18 cellular contexts compared by ENCODE assay signal in genomic region chr20:3229798-3230197, GRCh38. TPM values are rescaled to one million over a fixed set of nuclear protein-coding genes. Genes with fewer than 3 reads are reported as not detected.
DNase-seq lines count a peak whose midpoint lies in the region; ATAC-seq, FAIRE-seq and TF ChIP-seq lines count a peak whose summit lies in the region.
"Had no signal": no experiment of that assay in that cellular context is flagged by ENCODE, and none has a peak within 500 bp of the region (broad histone marks: within the 10 kb centered on the region; RNA-seq: fewer than 3 reads in every experiment).

No MANE protein-coding gene starts in this region.

- H3K4me1 ChIP-seq in HepG2 (ENCODE audit: insufficient read depth, low read length) (peaks cover 57% of the 10 kb centered on the region), neuronal stem cell (ENCODE audit: control insufficient read depth in 2 of 2, insufficient read depth in 1 of 2, low read depth in 1 of 2, low read length in 2 of 2) (peaks cover 0 to 1% of the 10 kb centered on the region in 2 donors)
- H3K4me1 ChIP-seq: HAP-1 had no signal

- H3K36me3 Mint-ChIP-seq in stimulated activated effector memory CD8-positive, alpha-beta T cell treated with anti-CD3 and anti-CD28 coated beads, Interleukin-12 subunit alpha, Interleukin-12 subunit beta, amount 100 ng/mL, for 72 hours, result peaks cover 9% of the 10 kb centered on the region
- H3K36me3 Mint-ChIP-seq: CD4-positive, alpha-beta memory T cell had no signal

- no peak overlapping the region for H3K4me2 ChIP-seq in HepG2 (ENCODE audit: low read depth, low read length)
- no peak overlapping the region for H3K4me2 ChIP-seq in neuronal stem cell (ENCODE audit: insufficient read depth, low read length, poor library complexity, severe bottlenecking)

- no peak overlapping the region for H3K27ac Mint-ChIP-seq in stimulated activated effector memory CD8-positive, alpha-beta T cell treated with anti-CD3 and anti-CD28 coated beads, Interleukin-12 subunit alpha, Interleukin-12 subunit beta, amount 100 ng/mL, for 72 hours
- H3K27ac Mint-ChIP-seq: CD4-positive, alpha-beta memory T cell; HFFc6 had no signal

- H3K9me3 Mint-ChIP-seq in stimulated activated effector memory CD8-positive, alpha-beta T cell treated with anti-CD3 and anti-CD28 coated beads, Interleukin-12 subunit alpha, Interleukin-12 subunit beta, amount 100 ng/mL, for 72 hours, result no peaks in the 10 kb centered on the region
- H3K9me3 Mint-ChIP-seq: CD4-positive, alpha-beta memory T cell; HFFc6 had no signal

- no peak overlapping the region for H3K4me3 ChIP-seq in HepG2 (replicated peaks in 1 of 3; ENCODE audit: insufficient read depth in 1 of 3, low read depth in 2 of 3, low read length in 3 of 3)
- no peak overlapping the region for H3K4me3 ChIP-seq in neuronal stem cell (ENCODE audit: low read length in 2 of 2)
- H3K4me3 ChIP-seq: GM12878, HAP-1 had no signal

- intact Hi-C loops in HepG2 (cut with micrococcal nuclease; ENCODE audit: unreplicated experiment), result loop anchor here (2.0 kb wide), 1 partner anchor 21 kb away; the partner anchor contains the start of gene ITPA

- peak overlapping the region; percentile 28 for H3K18ac ChIP-seq in neuronal stem cell (ENCODE audit: low read length)

- peak overlapping the region; percentile 61 for H2BK120ac ChIP-seq in neuronal stem cell (ENCODE audit: low read depth, low read length)

- H3K9ac ChIP-seq in HepG2 (ENCODE audit: insufficient read depth, low read depth, low read length), result no peak overlapping the region
- no peak overlapping the region for H3K9ac ChIP-seq in neuronal stem cell (ENCODE audit: low read depth, low read length, poor library complexity)

- no peaks in the 10 kb centered on the region for H3K79me2 ChIP-seq in HepG2 (ENCODE audit: insufficient read depth, low read length)

- DNase-seq in HepG2 (ENCODE audit: low spot score) (no peak), neuronal stem cell (ENCODE audit: low spot score) (no peak), RPMI8226 (no peak), NCI-H524 treated with DMSO at 0.1 percent for 48 hours (lab: John Stamatoyannopoulos, UW) (no peak), HuH-7 (ENCODE audit: low spot score) (no peak)
- no peak for DNase-seq in stimulated activated effector memory CD8-positive, alpha-beta T cell treated with anti-CD3 and anti-CD28 coated beads, Interleukin-12 subunit alpha, Interleukin-12 subunit beta, amount 100 ng/mL, for 72 hours (ENCODE audit: low spot score in 2 of 2)
- DNase-seq: C1 segment of cervical spinal cord; Calu3; CD4-positive, alpha-beta memory T cell; COR-L47; DMS79; EL; GDM1; GOT3; HFFc6 had no signal

- H4K91ac ChIP-seq in neuronal stem cell (ENCODE audit: low read depth, low read length, poor library complexity), result no peak overlapping the region

- no peaks in the 10 kb centered on the region for H4K20me1 ChIP-seq in HepG2 (ENCODE audit: insufficient read depth, low read length)

- TF ChIP-seq POLR2A in HepG2 (IDR thresholded peaks at IDR 0.05; ENCODE audit: insufficient read depth in 1 of 2, low read depth in 2 of 2, low read length in 2 of 2), result no peak

- WGBS in HepG2 (ENCODE audit: low lambda C conversion rate), result 95% methylated on average over 14 of the region's 14 CpGs
- no CpG with 5 or more reads among the region's 14 CpGs for WGBS in neuronal stem cell (ENCODE audit: extremely low coverage in 2 of 2, insufficient read length in 2 of 2, insufficient replicate concordance in 1 of 2), 2 donors

- H2AFZ ChIP-seq in HepG2 (ENCODE audit: low read length), result no peak overlapping the region
- no peak overlapping the region for H2AFZ ChIP-seq in neuronal stem cell (ENCODE audit: low read length)

- no peaks in the 10 kb centered on the region for H3K27me3 ChIP-seq in HepG2 (ENCODE audit: control insufficient read depth in 1 of 2, insufficient read depth in 2 of 2, low read length in 2 of 2)
- H3K27me3 ChIP-seq in neuronal stem cell (ENCODE audit: control insufficient read depth in 3 of 3, insufficient read depth in 3 of 3, low read depth in 1 of 3, low read length in 3 of 3), result no peaks in the 10 kb centered on the region

- H3K4ac ChIP-seq in neuronal stem cell (ENCODE audit: low read length), result peak overlapping the region; percentile 23

- H2AK5ac ChIP-seq in neuronal stem cell (ENCODE audit: low read depth, low read length), result no peak overlapping the region

- in situ Hi-C loops in HepG2 (cut with HindIII; ENCODE audit: extremely low pct_ligation_motif_present, low pct_unique_long_range_greater_than_20kb), result no loop called here

- no peak overlapping the region for H2BK15ac ChIP-seq in neuronal stem cell (ENCODE audit: low read length)

- no peaks in the 10 kb centered on the region for H3K4me1 Mint-ChIP-seq in stimulated activated effector memory CD8-positive, alpha-beta T cell treated with anti-CD3 and anti-CD28 coated beads, Interleukin-12 subunit alpha, Interleukin-12 subunit beta, amount 100 ng/mL, for 72 hours
- H3K4me1 Mint-ChIP-seq: CD4-positive, alpha-beta memory T cell had no signal

- no peak for ATAC-seq in HepG2
- ATAC-seq in stimulated activated effector memory CD8-positive, alpha-beta T cell treated with anti-CD3 and anti-CD28 coated beads, Interleukin-12 subunit alpha, Interleukin-12 subunit beta, amount 100 ng/mL, for 72 hours, result peak; percentile 4
- ATAC-seq: GM12878 had no signal

- peak overlapping the region; percentile 80 for H3K23ac ChIP-seq in neuronal stem cell (ENCODE audit: low read depth, low read length, poor library complexity)

- FAIRE-seq in HepG2 (lab: Jason Lieb, UNC), result no peak
- FAIRE-seq: GM12878, H54 had no signal

- no peak for TF ChIP-seq CTCF in HepG2 (CRISPR knock-in tag; IDR thresholded peaks at IDR 0.05)

- POLR2A ChIA-PET in HepG2 (lab: Yijun Ruan, JAX), result interaction anchor here (0.7 kb wide), 1 partner anchor 17 kb away, joined by 3 read pairs; no protein-coding TSS in a partner anchor

- H3K9me3 ChIP-seq in HepG2 (ENCODE audit: low read length), result no peaks in the 10 kb centered on the region
- no peaks in the 10 kb centered on the region for H3K9me3 ChIP-seq in neuronal stem cell (replicated peaks in 1 of 2; ENCODE audit: control insufficient read depth in 2 of 2, insufficient read depth in 1 of 2, low read depth in 1 of 2, low read length in 2 of 2)
- H3K9me3 ChIP-seq: HAP-1 had no signal

- H3K27ac ChIP-seq in HepG2 (ENCODE audit: extremely low read length, insufficient read depth, low read length) (no peak overlapping the region), neuronal stem cell (replicated peaks; ENCODE audit: low read length) (no peak overlapping the region)

- no peak for TF ChIP-seq RAD21 in HepG2 (CRISPR knock-in tag; IDR thresholded peaks at IDR 0.05)

- no peak overlapping the region for H3K14ac ChIP-seq in neuronal stem cell (ENCODE audit: low read length)

- H3K4me3 Mint-ChIP-seq in stimulated activated effector memory CD8-positive, alpha-beta T cell treated with anti-CD3 and anti-CD28 coated beads, Interleukin-12 subunit alpha, Interleukin-12 subunit beta, amount 100 ng/mL, for 72 hours, result no peak overlapping the region
- H3K4me3 Mint-ChIP-seq: CD4-positive, alpha-beta memory T cell; HFFc6 had no signal

- BruUV-seq in HepG2 (replicated peaks; lab: Mats Ljungman, UMichigan), result no TSS peak

- CTCF ChIA-PET in HepG2 (lab: Yijun Ruan, JAX; ENCODE audit: low intra/inter-chr PET ratio, low total read pairs), result no interaction called here

- no peak overlapping the region for H2BK12ac ChIP-seq in neuronal stem cell (ENCODE audit: low read length)

- H3K36me3 ChIP-seq in HepG2 (replicated peaks in 1 of 2; ENCODE audit: control insufficient read depth in 1 of 2, insufficient read depth in 2 of 2, low read length in 2 of 2) (peaks cover 0 to 15% of the 10 kb centered on the region in 2 experiments; a peak in 3 of 5 replicates), neuronal stem cell (replicated peaks in 1 of 2; ENCODE audit: control insufficient read depth in 2 of 2, insufficient read depth in 2 of 2, low read length in 2 of 2) (peaks cover 2 to 3% of the 10 kb centered on the region in 2 donors)

- peaks cover 4% of the 10 kb centered on the region for H3K79me1 ChIP-seq in neuronal stem cell (ENCODE audit: low read depth, low read length)

- TF ChIP-seq EP300 in HepG2 (IDR thresholded peaks at IDR 0.05; ENCODE audit: low read depth in 2 of 2, low read length in 2 of 2) (no peak), HepG2 (CRISPR knock-in tag; IDR thresholded peaks at IDR 0.05; ENCODE audit: borderline replicate concordance) (no peak)

- H2BK5ac ChIP-seq in neuronal stem cell (ENCODE audit: low read length), result no peak overlapping the region

- H4K8ac ChIP-seq in neuronal stem cell (ENCODE audit: low read depth, low read length), result no peak overlapping the region

RNA-seq across cellular contexts. Expression of gene SLC4A11, which starts 9.2 kb away (rescaled TPM):
- 1.1 and 3.9 TPM in 2 replicates for total RNA-seq in HepG2 (2016; rRNA removed; fragmentation: Illumina TruSeq; extraction: Trizol)
- total RNA-seq in HepG2 (2016; cell fraction: cytosol; rRNA removed; fragmentation: Illumina TruSeq; extraction: Trizol; ENCODE audit: low read depth), result 0.30 and 1.1 TPM in 2 replicates
- total RNA-seq in HepG2 (2016; cell fraction: insoluble cytoplasmic fraction; rRNA removed; fragmentation: Illumina TruSeq; extraction: Trizol), result 0.82 and 4.9 TPM in 2 replicates
- 1.4 and 1.8 TPM in 2 replicates for total RNA-seq in HepG2 (2016; cell fraction: membrane; rRNA removed; fragmentation: Illumina TruSeq; extraction: Trizol)
- total RNA-seq in HepG2 (2016; cell fraction: nucleus; rRNA removed; fragmentation: Illumina TruSeq; extraction: Trizol), result 5.0 and 8.1 TPM in 2 replicates
- 24.7 and 27.0 TPM in 2 replicates for polyA plus RNA-seq in HepG2 (2011; rRNA removed)
- 6.2 and 8.6 TPM in 2 replicates for polyA plus RNA-seq in HepG2 (2011; cell fraction: cytosol; rRNA removed)
- 212 and 304 TPM in 2 replicates for polyA plus RNA-seq in HepG2 (2011; cell fraction: nucleus; rRNA removed)
- 9.7 and 13.8 TPM in 2 replicates for polyA plus RNA-seq in HepG2 (2012)
- polyA plus RNA-seq in HepG2 (2016; cell fraction: cytosol; fragmentation: Illumina TruSeq; extraction: Trizol; ENCODE audit: low read depth), result 0.50 and 0.84 TPM in 2 replicates
- polyA plus RNA-seq in HepG2 (2016; cell fraction: insoluble cytoplasmic fraction; fragmentation: Illumina TruSeq; extraction: Trizol; ENCODE audit: low read depth), result 1.1 and 1.8 TPM in 2 replicates
- 0.65 and 0.70 TPM in 2 replicates for polyA plus RNA-seq in HepG2 (2016; cell fraction: membrane; fragmentation: Illumina TruSeq; extraction: Trizol; ENCODE audit: low read depth)
- polyA plus RNA-seq in HepG2 (2016; cell fraction: nucleus; fragmentation: Illumina TruSeq; extraction: Trizol; ENCODE audit: insufficient read depth, low read depth), result 16.5 and 18.2 TPM in 2 replicates
- 1.9 and 33.5 TPM in 2 replicates for polyA minus RNA-seq in HepG2 (2011; rRNA and poly(A)+ RNA removed; ENCODE audit: low replicate concordance)
- 10.2 and 17.1 TPM in 2 replicates for polyA minus RNA-seq in HepG2 (2011; cell fraction: cytosol; rRNA and poly(A)+ RNA removed)
- polyA minus RNA-seq in HepG2 (2011; cell fraction: nucleus; rRNA and poly(A)+ RNA removed), result 44.0 and 47.5 TPM in 2 replicates
- polyA plus RNA-seq in neuronal stem cell (2013, experiment 1 of 2), result 4.0 TPM
- polyA plus RNA-seq in neuronal stem cell (2013, experiment 2 of 2), result 3.9 TPM

RNA-seq across cellular contexts. Expression of gene ITPA, which starts 20.5 kb away (rescaled TPM):
- total RNA-seq in HepG2 (2016; rRNA removed; fragmentation: Illumina TruSeq; extraction: Trizol), result 101 and 103 TPM in 2 replicates
- total RNA-seq in HepG2 (2016; cell fraction: cytosol; rRNA removed; fragmentation: Illumina TruSeq; extraction: Trizol; ENCODE audit: low read depth), result 30.5 and 31.5 TPM in 2 replicates
- total RNA-seq in HepG2 (2016; cell fraction: insoluble cytoplasmic fraction; rRNA removed; fragmentation: Illumina TruSeq; extraction: Trizol), result 108 TPM in 2 replicates
- 45.6 and 53.1 TPM in 2 replicates for total RNA-seq in HepG2 (2016; cell fraction: membrane; rRNA removed; fragmentation: Illumina TruSeq; extraction: Trizol)
- 51.5 and 65.6 TPM in 2 replicates for total RNA-seq in HepG2 (2016; cell fraction: nucleus; rRNA removed; fragmentation: Illumina TruSeq; extraction: Trizol)
- 60.1 and 73.4 TPM in 2 replicates for polyA plus RNA-seq in HepG2 (2011; rRNA removed)
- 53.2 and 73.4 TPM in 2 replicates for polyA plus RNA-seq in HepG2 (2011; cell fraction: cytosol; rRNA removed)
- 110 and 129 TPM in 2 replicates for polyA plus RNA-seq in HepG2 (2011; cell fraction: nucleus; rRNA removed)
- polyA plus RNA-seq in HepG2 (2012), result 55.6 and 63.4 TPM in 2 replicates
- polyA plus RNA-seq in HepG2 (2016; cell fraction: cytosol; fragmentation: Illumina TruSeq; extraction: Trizol; ENCODE audit: low read depth), result 27.3 and 27.6 TPM in 2 replicates
- polyA plus RNA-seq in HepG2 (2016; cell fraction: insoluble cytoplasmic fraction; fragmentation: Illumina TruSeq; extraction: Trizol; ENCODE audit: low read depth), result 106 and 109 TPM in 2 replicates
- polyA plus RNA-seq in HepG2 (2016; cell fraction: membrane; fragmentation: Illumina TruSeq; extraction: Trizol; ENCODE audit: low read depth), result 28.9 and 33.4 TPM in 2 replicates
- 144 and 151 TPM in 2 replicates for polyA plus RNA-seq in HepG2 (2016; cell fraction: nucleus; fragmentation: Illumina TruSeq; extraction: Trizol; ENCODE audit: insufficient read depth, low read depth)
- 24.1 and 25.5 TPM in 2 replicates for polyA minus RNA-seq in HepG2 (2011; rRNA and poly(A)+ RNA removed; ENCODE audit: low replicate concordance)
- polyA minus RNA-seq in HepG2 (2011; cell fraction: cytosol; rRNA and poly(A)+ RNA removed), result 15.4 and 25.9 TPM in 2 replicates
- polyA minus RNA-seq in HepG2 (2011; cell fraction: nucleus; rRNA and poly(A)+ RNA removed), result 23.0 and 28.2 TPM in 2 replicates
- 31.8 TPM for polyA plus RNA-seq in neuronal stem cell (2013, experiment 1 of 2)
- 32.2 TPM for polyA plus RNA-seq in neuronal stem cell (2013, experiment 2 of 2)

RNA-seq across cellular contexts. Expression of gene DDRGK1, which starts 25.3 kb away (rescaled TPM):
- total RNA-seq in HepG2 (2016; rRNA removed; fragmentation: Illumina TruSeq; extraction: Trizol), result 75.4 and 149 TPM in 2 replicates
- total RNA-seq in HepG2 (2016; cell fraction: cytosol; rRNA removed; fragmentation: Illumina TruSeq; extraction: Trizol; ENCODE audit: low read depth), result 59.4 and 65.6 TPM in 2 replicates
- 69.3 and 161 TPM in 2 replicates for total RNA-seq in HepG2 (2016; cell fraction: insoluble cytoplasmic fraction; rRNA removed; fragmentation: Illumina TruSeq; extraction: Trizol)
- 57.6 and 58.7 TPM in 2 replicates for total RNA-seq in HepG2 (2016; cell fraction: membrane; rRNA removed; fragmentation: Illumina TruSeq; extraction: Trizol)
- total RNA-seq in HepG2 (2016; cell fraction: nucleus; rRNA removed; fragmentation: Illumina TruSeq; extraction: Trizol), result 105 and 136 TPM in 2 replicates
- 96.7 and 116 TPM in 2 replicates for polyA plus RNA-seq in HepG2 (2011; rRNA removed)
- polyA plus RNA-seq in HepG2 (2011; cell fraction: cytosol; rRNA removed), result 133 and 142 TPM in 2 replicates
- polyA plus RNA-seq in HepG2 (2011; cell fraction: nucleus; rRNA removed), result 122 and 134 TPM in 2 replicates
- 104 and 147 TPM in 2 replicates for polyA plus RNA-seq in HepG2 (2012)
- polyA plus RNA-seq in HepG2 (2016; cell fraction: cytosol; fragmentation: Illumina TruSeq; extraction: Trizol; ENCODE audit: low read depth), result 51.1 and 51.9 TPM in 2 replicates
- 80.6 and 85.9 TPM in 2 replicates for polyA plus RNA-seq in HepG2 (2016; cell fraction: insoluble cytoplasmic fraction; fragmentation: Illumina TruSeq; extraction: Trizol; ENCODE audit: low read depth)
- polyA plus RNA-seq in HepG2 (2016; cell fraction: membrane; fragmentation: Illumina TruSeq; extraction: Trizol; ENCODE audit: low read depth), result 52.8 and 53.4 TPM in 2 replicates
- polyA plus RNA-seq in HepG2 (2016; cell fraction: nucleus; fragmentation: Illumina TruSeq; extraction: Trizol; ENCODE audit: insufficient read depth, low read depth), result 240 and 250 TPM in 2 replicates
- 19.0 and 51.1 TPM in 2 replicates for polyA minus RNA-seq in HepG2 (2011; rRNA and poly(A)+ RNA removed; ENCODE audit: low replicate concordance)
- 40.1 and 44.2 TPM in 2 replicates for polyA minus RNA-seq in HepG2 (2011; cell fraction: cytosol; rRNA and poly(A)+ RNA removed)
- polyA minus RNA-seq in HepG2 (2011; cell fraction: nucleus; rRNA and poly(A)+ RNA removed), result 48.9 and 52.6 TPM in 2 replicates
- 29.3 TPM for polyA plus RNA-seq in neuronal stem cell (2013, experiment 1 of 2)
- polyA plus RNA-seq in neuronal stem cell (2013, experiment 2 of 2), result 30.0 TPM

RNA-seq across cellular contexts. Expression of gene LZTS3, which starts 56.4 kb away (rescaled TPM):
- total RNA-seq in HepG2 (2016; rRNA removed; fragmentation: Illumina TruSeq; extraction: Trizol), result 7.4 and 10.1 TPM in 2 replicates
- total RNA-seq in HepG2 (2016; cell fraction: cytosol; rRNA removed; fragmentation: Illumina TruSeq; extraction: Trizol; ENCODE audit: low read depth), result 1.6 and 1.9 TPM in 2 replicates
- 7.6 and 10.2 TPM in 2 replicates for total RNA-seq in HepG2 (2016; cell fraction: insoluble cytoplasmic fraction; rRNA removed; fragmentation: Illumina TruSeq; extraction: Trizol)
- 5.4 and 6.1 TPM in 2 replicates for total RNA-seq in HepG2 (2016; cell fraction: membrane; rRNA removed; fragmentation: Illumina TruSeq; extraction: Trizol)
- total RNA-seq in HepG2 (2016; cell fraction: nucleus; rRNA removed; fragmentation: Illumina TruSeq; extraction: Trizol), result 7.0 and 8.3 TPM in 2 replicates
- polyA plus RNA-seq in HepG2 (2011; rRNA removed), result 31.3 and 49.2 TPM in 2 replicates
- polyA plus RNA-seq in HepG2 (2011; cell fraction: cytosol; rRNA removed), result 33.5 and 37.7 TPM in 2 replicates
- 96.7 and 99.2 TPM in 2 replicates for polyA plus RNA-seq in HepG2 (2011; cell fraction: nucleus; rRNA removed)
- polyA plus RNA-seq in HepG2 (2012), result 15.6 and 27.0 TPM in 2 replicates
- polyA plus RNA-seq in HepG2 (2016; cell fraction: cytosol; fragmentation: Illumina TruSeq; extraction: Trizol; ENCODE audit: low read depth), result 1.5 TPM in 2 replicates
- 10.0 and 11.9 TPM in 2 replicates for polyA plus RNA-seq in HepG2 (2016; cell fraction: insoluble cytoplasmic fraction; fragmentation: Illumina TruSeq; extraction: Trizol; ENCODE audit: low read depth)
- 5.0 and 5.4 TPM in 2 replicates for polyA plus RNA-seq in HepG2 (2016; cell fraction: membrane; fragmentation: Illumina TruSeq; extraction: Trizol; ENCODE audit: low read depth)
- polyA plus RNA-seq in HepG2 (2016; cell fraction: nucleus; fragmentation: Illumina TruSeq; extraction: Trizol; ENCODE audit: insufficient read depth, low read depth), result 19.6 and 21.4 TPM in 2 replicates
- 1.3 and 64.0 TPM in 2 replicates for polyA minus RNA-seq in HepG2 (2011; rRNA and poly(A)+ RNA removed; ENCODE audit: low replicate concordance)
- 19.8 and 26.7 TPM in 2 replicates for polyA minus RNA-seq in HepG2 (2011; cell fraction: cytosol; rRNA and poly(A)+ RNA removed)
- polyA minus RNA-seq in HepG2 (2011; cell fraction: nucleus; rRNA and poly(A)+ RNA removed), result 14.9 and 19.3 TPM in 2 replicates
- 8.4 TPM for polyA plus RNA-seq in neuronal stem cell (2013, experiment 1 of 2)
- polyA plus RNA-seq in neuronal stem cell (2013, experiment 2 of 2), result 8.7 TPM
